Comparison of ENCODE assay signal across 7 cellular contexts in genomic region chr14:72962336-72962754, GRCh38. TPM values are rescaled to one million over a fixed set of nuclear protein-coding genes. Genes with fewer than 3 reads are reported as not detected.
A peak's percentile ranks its signal among the peaks of the same experiment; 100 is the strongest.
DNase-seq lines count a peak whose midpoint lies in the region; ATAC-seq, FAIRE-seq and TF ChIP-seq lines count a peak whose summit lies in the region.
"Not testable (repeated sequence)": the region's sequence is repeated elsewhere in the genome, so short reads cannot be mapped to it uniquely, and the experiment has no call there.

No MANE protein-coding gene starts in this region.

- peak in 1 of 2 donors; percentile 43 for ATAC-seq in left cardiac atrium

- not testable (repeated sequence) for H3K27ac ChIP-seq in endothelial cell of umbilical vein (ENCODE audit: insufficient read depth, low read depth, low read length)

- not testable (repeated sequence) for H3K9me3 Mint-ChIP-seq in osteocyte (ENCODE audit: unreplicated experiment)

- not testable (repeated sequence) for H3K27me3 ChIP-seq in adipocyte (replicated peaks; ENCODE audit: control insufficient read depth, insufficient read depth, low read length); endothelial cell of umbilical vein (ENCODE audit: control insufficient read depth in 2 of 2, insufficient read depth in 2 of 2, low read length in 2 of 2)

- not testable (repeated sequence) for H3K4me1 Mint-ChIP-seq in osteocyte (ENCODE audit: unreplicated experiment)

- not testable (repeated sequence) for H3K4me1 ChIP-seq in adipocyte (ENCODE audit: control insufficient read depth, insufficient read depth, low read length); endothelial cell of umbilical vein (ENCODE audit: control insufficient read depth, extremely low read depth, insufficient read depth, low read length)

- not testable (repeated sequence) for TF ChIP-seq CTCF in endothelial cell of umbilical vein (IDR thresholded peaks at IDR 0.05; ENCODE audit: extremely low read depth in 1 of 2, insufficient read depth in 1 of 2, low read depth in 1 of 2, low read length in 2 of 2); osteocyte (IDR thresholded peaks at IDR 0.05)

- peaks cover 40% of the 10 kb centered on the region for H3K36me3 ChIP-seq in adipocyte (ENCODE audit: control insufficient read depth, insufficient read depth, low read length, severe bottlenecking)
- H3K36me3 ChIP-seq in endothelial cell of umbilical vein (ENCODE audit: control insufficient read depth in 2 of 2, extremely low read depth in 1 of 2, insufficient read depth in 2 of 2, low read length in 2 of 2) = not testable (repeated sequence)

- not testable (repeated sequence) for H3K27me3 Mint-ChIP-seq in osteocyte (ENCODE audit: unreplicated experiment)

- H3K9ac ChIP-seq in adipocyte (ENCODE audit: low read length); endothelial cell of umbilical vein (replicated peaks; ENCODE audit: extremely low read depth, insufficient read depth, low read length): not testable (repeated sequence)

- not testable (repeated sequence) for TF ChIP-seq POLR2A in endothelial cell of umbilical vein (IDR thresholded peaks at IDR 0.05; ENCODE audit: low read depth, low read length)

- CTCF ChIA-PET in endothelial cell of umbilical vein (lab: Charles Lee) = interaction anchor here (0.9 to 1.8 kb wide), 5 partner anchors 14 to 448 kb away, joined by 3 to 8 read pairs (median 3); partner anchors contain the start of gene DCAF4

- DNase-seq in EL (peak; percentile 43), NCI-H1105 treated with DMSO at 0.1 percent for 48 hours (lab: John Stamatoyannopoulos, UW) (peak; percentile 72), NCI-H524 (lab: John Stamatoyannopoulos, UW) (peak; percentile 88 to 92), adipocyte (ENCODE audit: low read depth) (peak; percentile 39), left cardiac atrium (peak; percentile 40)
- DNase-seq in endothelial cell of umbilical vein (ENCODE audit: low read depth, low spot score); osteocyte (ENCODE audit: extremely low spot score, unreplicated experiment): not testable (repeated sequence)

- not testable (repeated sequence) for H4K20me1 ChIP-seq in endothelial cell of umbilical vein (replicated peaks; ENCODE audit: control insufficient read depth, extremely low read depth, insufficient read depth, low read length)

- dilution Hi-C loops in endothelial cell of umbilical vein (cut with MboI; ENCODE audit: extremely low pct_ligation_motif_present, low sequenced_read_pairs) = not testable (repeated sequence)

- H3K27ac Mint-ChIP-seq in osteocyte (ENCODE audit: unreplicated experiment) = peak overlapping the region; percentile 4

- not testable (repeated sequence) for H3K4me3 ChIP-seq in adipocyte (ENCODE audit: low read length); endothelial cell of umbilical vein (replicated peaks in 1 of 3; ENCODE audit: insufficient read depth in 1 of 3, low read depth in 1 of 3, low read length in 3 of 3)

- POLR2A ChIA-PET in endothelial cell of umbilical vein (lab: Charles Lee) = not testable (repeated sequence)

- intact Hi-C loops in endothelial cell of umbilical vein (cut with micrococcal nuclease); left cardiac atrium (cut with DNase I): not testable (repeated sequence)

- BruUV-seq in endothelial cell of umbilical vein (replicated peaks; lab: Mats Ljungman, UMichigan) = not testable (repeated sequence)

- peak; percentile 12 for FAIRE-seq in endothelial cell of umbilical vein (lab: Jason Lieb, UNC)

- not testable (repeated sequence) for H3K79me2 ChIP-seq in endothelial cell of umbilical vein (ENCODE audit: control insufficient read depth, insufficient read depth, low read length)

- not testable (repeated sequence) for H3K9me3 ChIP-seq in adipocyte (ENCODE audit: control insufficient read depth, low read length); endothelial cell of umbilical vein (replicated peaks; ENCODE audit: control insufficient read depth, insufficient read depth, low read length)

- not testable (repeated sequence) for H3K4me2 ChIP-seq in endothelial cell of umbilical vein (ENCODE audit: insufficient read depth, low read length)

- not testable (repeated sequence) for H2AFZ ChIP-seq in endothelial cell of umbilical vein (ENCODE audit: low read depth, low read length)

- not testable (repeated sequence) for H3K9me1 ChIP-seq in endothelial cell of umbilical vein (replicated peaks; ENCODE audit: control insufficient read depth, extremely low read depth, insufficient read depth, low read length)

- not testable (repeated sequence) for H3K4me3 Mint-ChIP-seq in osteocyte (ENCODE audit: unreplicated experiment)

- peaks cover 27% of the 10 kb centered on the region for H3K36me3 Mint-ChIP-seq in osteocyte (ENCODE audit: unreplicated experiment)

RNA-seq across cellular contexts. Expression of gene DCAF4, which starts 36.1 kb away (rescaled TPM):
- 8.6 and 14.5 TPM in 2 replicates for total RNA-seq in endothelial cell of umbilical vein
- 9.8 and 15.8 TPM in 2 replicates for polyA plus RNA-seq in endothelial cell of umbilical vein
- polyA plus RNA-seq in endothelial cell of umbilical vein (2011; cell fraction: cytosol; rRNA removed) = 9.0 and 13.1 TPM in 2 replicates
- 26.9 and 36.0 TPM in 2 replicates for polyA plus RNA-seq in endothelial cell of umbilical vein (2011; cell fraction: nucleus; rRNA removed)
- 17.1 and 20.7 TPM in 2 replicates for polyA plus RNA-seq in endothelial cell of umbilical vein (2012)
- polyA minus RNA-seq in endothelial cell of umbilical vein = 16.5 and 19.0 TPM in 2 replicates
- 3.6 TPM for polyA minus RNA-seq in endothelial cell of umbilical vein (2011; cell fraction: cytosol; rRNA and poly(A)+ RNA removed)
- 13.3 and 18.0 TPM in 2 replicates for polyA minus RNA-seq in endothelial cell of umbilical vein (2011; cell fraction: nucleus; rRNA and poly(A)+ RNA removed)
- 10 to 100 TPM in 1 of 2 donors, 1 to 10 TPM in 1; 8.3 to 10.4 TPM for total RNA-seq in left cardiac atrium
- total RNA-seq in osteocyte = 14.3 and 17.5 TPM in 2 replicates
